ENCODE assay signal across 8 cellular contexts in the genomic region with DNA sequence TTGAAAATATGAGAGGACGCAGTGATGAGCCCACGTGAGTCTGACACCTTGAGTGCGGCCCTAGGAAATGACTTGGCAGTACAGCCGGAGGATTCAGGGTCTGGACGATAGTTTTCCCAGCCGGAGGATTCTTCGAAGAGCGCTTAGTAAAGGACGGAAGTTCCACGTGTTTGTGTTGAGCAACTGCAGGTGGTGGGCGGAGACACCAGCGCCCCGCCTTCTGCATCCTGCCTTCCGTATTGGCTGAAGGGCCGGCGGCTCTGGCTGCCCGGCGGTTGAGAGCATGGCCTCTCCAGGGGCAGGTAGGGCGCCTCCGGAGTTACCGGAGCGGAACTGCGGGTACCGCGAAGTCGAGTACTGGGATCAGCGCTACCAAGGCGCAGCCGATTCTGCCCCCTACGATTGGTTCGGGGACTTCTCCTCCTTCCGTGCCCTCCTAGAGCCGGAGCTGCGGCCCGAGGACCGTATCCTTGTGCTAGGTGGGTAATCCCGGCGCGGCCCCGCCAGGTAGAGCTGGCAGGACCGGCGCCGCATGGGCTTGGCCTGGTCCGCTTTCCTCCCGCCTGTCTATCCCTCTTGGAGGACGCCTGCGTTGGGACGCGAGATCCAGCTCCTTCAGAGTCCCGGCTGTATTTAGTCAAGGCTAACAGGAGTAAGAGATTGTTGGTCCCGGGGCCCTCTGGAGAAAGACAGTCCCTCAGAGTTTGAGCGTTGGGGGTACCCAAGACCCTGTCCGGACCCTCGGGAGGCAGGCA. TPM values are rescaled to one million over a fixed set of nuclear protein-coding genes. Genes with fewer than 3 reads are reported as not detected.
DNase-seq lines count a peak whose midpoint lies in the region; ATAC-seq and TF ChIP-seq lines count a peak whose summit lies in the region.

A gene (plus strand): TSS at position 261 of the 755 bp plus-strand sequence. CDS start 23 bp downstream, at position 284.

- no peak for TF ChIP-seq CTCF in C4-2B (conservative IDR thresholded peaks at IDR 0.05)
- peak in 1 of 2 donors; percentile 45 for TF ChIP-seq CTCF in left lung (IDR thresholded peaks at IDR 0.05)

- DNase-seq in NCI-H526 treated with DMSO at 0.1 percent for 48 hours (lab: John Stamatoyannopoulos, UW) (peak; percentile 98), left lung (peak; percentile 96)
- DNase-seq in activated CD4-positive, alpha-beta T cell treated with anti-CD3 and anti-CD28 coated beads, Interleukin-2, amount 50 U/mL, for 1 hour, result peak; percentile 94
- peak; percentile 88 to 89 for DNase-seq in stimulated activated CD4-positive, alpha-beta T cell treated with anti-CD3 and anti-CD28 coated beads, Interleukin-2, amount 100 ng/mL, for 48 hours

- no peaks in the 10 kb centered on the region for H3K27me3 ChIP-seq in left lung

- no peaks in the 10 kb centered on the region for H3K27me3 Mint-ChIP-seq in dendritic cell treated with granulocyte-macrophage colony-stimulating factor and Interleukin-4, amounts not matched to agents 40 ng/mL and 50 ng/mL, for 4 days

- H3K4me3 Mint-ChIP-seq in dendritic cell treated with granulocyte-macrophage colony-stimulating factor and Interleukin-4, amounts not matched to agents 40 ng/mL and 50 ng/mL, for 4 days, result peak within 1 kb of the TSS; percentile 93

- peaks cover 0 to 27% of the 10 kb centered on the region in 2 donors for H3K4me1 ChIP-seq in left lung

- no peaks in the 10 kb centered on the region for H3K9me3 ChIP-seq in left lung

- peaks cover 0 to 12% of the 10 kb centered on the region in 2 donors for H3K36me3 ChIP-seq in left lung

- intact Hi-C loops in dendritic cell treated with granulocyte-macrophage colony-stimulating factor and Interleukin-4, amounts not matched to agents 40 ng/mL and 50 ng/mL, for 4 days (cut with micrococcal nuclease), result loop anchor here (1.0 to 5.0 kb wide), 7 partner anchors 23 to 365 kb away; a partner anchor contains a TSS
- intact Hi-C loops in left lung (cut with DNase I), result no loop called here

- ATAC-seq in GM19328 (IDR thresholded peaks at IDR 0.05; ENCODE audit: unreplicated experiment) (peak; percentile 77), HG03520 (IDR thresholded peaks at IDR 0.05; ENCODE audit: unreplicated experiment) (peak; percentile 88), left lung (peak; percentile 98)

- peak within 1 kb of the TSS; percentile 69 to 72 for H3K4me3 ChIP-seq in left lung

- H3K27ac ChIP-seq in C4-2B (peak within 1 kb of the TSS; percentile 98), left lung (peak within 1 kb of the TSS; percentile 73 to 91)

- H3K36me3 Mint-ChIP-seq in dendritic cell treated with granulocyte-macrophage colony-stimulating factor and Interleukin-4, amounts not matched to agents 40 ng/mL and 50 ng/mL, for 4 days (ENCODE audit: low read depth), result peaks cover 22% of the 10 kb centered on the region

- no peaks in the 10 kb centered on the region for H3K9me3 Mint-ChIP-seq in dendritic cell treated with granulocyte-macrophage colony-stimulating factor and Interleukin-4, amounts not matched to agents 40 ng/mL and 50 ng/mL, for 4 days

- H3K27ac Mint-ChIP-seq in dendritic cell treated with granulocyte-macrophage colony-stimulating factor and Interleukin-4, amounts not matched to agents 40 ng/mL and 50 ng/mL, for 4 days, result peak within 1 kb of the TSS; percentile 99

- H3K4me1 Mint-ChIP-seq in dendritic cell treated with granulocyte-macrophage colony-stimulating factor and Interleukin-4, amounts not matched to agents 40 ng/mL and 50 ng/mL, for 4 days (ENCODE audit: low read depth), result peaks cover 27% of the 10 kb centered on the region

RNA-seq across cellular contexts. Expression of the gene that starts here (rescaled TPM):
- 1 to 10 TPM; 4.6 to 6.5 TPM for total RNA-seq in left lung

Comparison
In these comparisons a context has a peak if more than half of its experiments do, and no peak if none do; other contexts are left out.
1. Peak in every context shown above with its lines: DNase-seq, ATAC-seq, H3K4me3 ChIP-seq and H3K27ac ChIP-seq.